19 cellular contexts compared by ENCODE assay signal in genomic region chr2:63679252-63679850, GRCh38.
"Had no signal": no experiment of that assay in that cellular context is flagged by ENCODE, and none has a peak within 500 bp of the region (broad histone marks: within the 10 kb centered on the region; RNA-seq: fewer than 3 reads in every experiment).

No MANE protein-coding gene starts in this region.

- FAIRE-seq: islet of Langerhans had no signal

- H3K27ac ChIP-seq: body of pancreas, gastrocnemius medialis, heart right ventricle, left ventricle myocardium inferior, parathyroid adenoma, thoracic aorta, WERI-Rb-1 had no signal

- H2AFZ ChIP-seq: parathyroid adenoma had no signal

- H3K4me1 ChIP-seq: body of pancreas, parathyroid adenoma had no signal

- ATAC-seq: activated naive CD4-positive, alpha-beta T cell treated with anti-CD3 and anti-CD28 coated beads, Interleukin-2, amount 50 U/mL, for 72 hours; activated T-cell treated with anti-CD3 and anti-CD28 coated beads, Interleukin-2, amount 50 U/mL, for 4 hours; body of pancreas; gastrocnemius medialis; mucosa of descending colon; naive thymus-derived CD4-positive, alpha-beta T cell; T-cell had no signal

- H3K9ac ChIP-seq: parathyroid adenoma had no signal

- H3K79me2 ChIP-seq: parathyroid adenoma had no signal

- H3K36me3 ChIP-seq: gastrocnemius medialis, heart right ventricle, left ventricle myocardium inferior, thoracic aorta, WERI-Rb-1 had no signal

- DNase-seq: activated CD4-positive, alpha-beta memory T cell treated with anti-CD3 and anti-CD28 coated beads for 36 hours; activated effector memory CD4-positive, alpha-beta T cell treated with Interleukin-2 at 50 U/mL for 16 hours; activated T-cell treated with anti-CD3 and anti-CD28 coated beads, Interleukin-2, amount 50 U/mL, for 4 hours; body of pancreas; cortex of kidney; effector CD4-positive, alpha-beta T cell; gastrocnemius medialis; heart right ventricle; left ventricle myocardium inferior; mucosa of descending colon; naive thymus-derived CD4-positive, alpha-beta T cell; stimulated activated CD4-positive, alpha-beta T cell treated with anti-CD3 and anti-CD28 coated beads, Interleukin-12 subunit alpha, Interleukin-12 subunit beta, amount 100 ng/mL, for 4 hours; stimulated activated CD4-positive, alpha-beta T cell treated with anti-CD3 and anti-CD28 coated beads, Interleukin-2, amount 100 ng/mL, for 24 hours; T-cell; WERI-Rb-1 had no signal

- H3K9me3 ChIP-seq: body of pancreas, gastrocnemius medialis, heart right ventricle, left ventricle myocardium inferior, mucosa of descending colon, thoracic aorta had no signal

- H3K27me3 ChIP-seq: body of pancreas, gastrocnemius medialis, heart right ventricle had no signal

- H3K4me3 ChIP-seq: body of pancreas, gastrocnemius medialis, heart right ventricle, left ventricle myocardium inferior, mucosa of descending colon, thoracic aorta had no signal
